In genomic region chr10:116470768-116471415, GRCh38 we compare ENCODE assay signal across 9 cellular contexts. TPM values are rescaled to one million over a fixed set of nuclear protein-coding genes. Genes with fewer than 3 reads are reported as not detected.
A peak's percentile ranks its signal among the peaks of the same experiment; 100 is the strongest.
DNase-seq lines count a peak whose midpoint lies in the region; ATAC-seq, FAIRE-seq and TF ChIP-seq lines count a peak whose summit lies in the region.
"Had no signal": no experiment of that assay in that cellular context is flagged by ENCODE, and none has a peak within 500 bp of the region (broad histone marks: within the 10 kb centered on the region; RNA-seq: fewer than 3 reads in every experiment).

No MANE protein-coding gene starts in this region.

- DNase-seq in BE2C (no peak), RWPE2 (ENCODE audit: low spot score) (no peak), kidney (no peak), esophagus muscularis mucosa (ENCODE audit: extremely low spot score) (no peak), esophagus squamous epithelium (lab: John Stamatoyannopoulos, UW) (no peak)
- no peak for DNase-seq in T-helper 2 cell treated with Interferon-gamma antibody and Interleukin-4, amounts not matched to agents 5 μg/mL and 100 μg/mL, for 36 hours (ENCODE audit: low spot score)

- H3K9ac ChIP-seq in kidney (ENCODE audit: low read length in 2 of 2) = no peak overlapping the region

- no peak for TF ChIP-seq EP300 in esophagus muscularis mucosa (IDR thresholded peaks at IDR 0.05)

- CTCF ChIA-PET in HEK293 (lab: Yijun Ruan, JAX) = interaction anchor here (1.1 to 1.7 kb wide), 5 partner anchors 10 to 704 kb away, joined by 3 to 11 read pairs (median 6); no protein-coding TSS in a partner anchor

- H3K27me3 Mint-ChIP-seq in T-helper 2 cell treated with Interferon-gamma antibody and Interleukin-4, amounts not matched to agents 5 μg/mL and 100 μg/mL, for 36 hours (ENCODE audit: low read depth) = no peaks in the 10 kb centered on the region

- no peak overlapping the region for H3K27ac Mint-ChIP-seq in T-helper 2 cell treated with Interferon-gamma antibody and Interleukin-4, amounts not matched to agents 5 μg/mL and 100 μg/mL, for 36 hours

- H3K4me1 Mint-ChIP-seq in T-helper 2 cell treated with Interferon-gamma antibody and Interleukin-4, amounts not matched to agents 5 μg/mL and 100 μg/mL, for 36 hours (ENCODE audit: low read depth) = no peaks in the 10 kb centered on the region

- H3K36me3 ChIP-seq in BE2C (no peaks in the 10 kb centered on the region), HEK293 (ENCODE audit: control insufficient read depth in 2 of 2, insufficient read depth in 1 of 2, low read length in 2 of 2) (no peaks in the 10 kb centered on the region), RWPE2 (ENCODE audit: low read depth) (no peaks in the 10 kb centered on the region), kidney (ENCODE audit: control insufficient read depth in 1 of 2, insufficient read depth in 2 of 2, low read length in 2 of 2) (no peaks in the 10 kb centered on the region), esophagus muscularis mucosa (no peaks in the 10 kb centered on the region), esophagus squamous epithelium (no peaks in the 10 kb centered on the region)

- no peak overlapping the region for H3K4me3 Mint-ChIP-seq in T-helper 2 cell treated with Interferon-gamma antibody and Interleukin-4, amounts not matched to agents 5 μg/mL and 100 μg/mL, for 36 hours

- H3K27me3 ChIP-seq in BE2C (no peaks in the 10 kb centered on the region), RWPE2 (ENCODE audit: insufficient read depth, poor library complexity, severe bottlenecking) (no peaks in the 10 kb centered on the region), esophagus muscularis mucosa (no peaks in the 10 kb centered on the region), esophagus squamous epithelium (no peaks in the 10 kb centered on the region)

- H3K27ac ChIP-seq in HEK293 (ENCODE audit: extremely low read depth, low read depth, low read length) (no peak overlapping the region), RWPE2 (ENCODE audit: poor library complexity, severe bottlenecking) (no peak overlapping the region), kidney (ENCODE audit: low read depth in 2 of 2, low read length in 2 of 2) (no peak overlapping the region), esophagus muscularis mucosa (replicated peaks in 1 of 4) (no peak overlapping the region), esophagus squamous epithelium (no peak overlapping the region)

- no peaks in the 10 kb centered on the region for H3K36me3 Mint-ChIP-seq in T-helper 2 cell treated with Interferon-gamma antibody and Interleukin-4, amounts not matched to agents 5 μg/mL and 100 μg/mL, for 36 hours (ENCODE audit: low read depth)

- no peak for TF ChIP-seq POLR2A in esophagus muscularis mucosa (IDR thresholded peaks at IDR 0.05; ENCODE audit: low read depth)
- no peak for TF ChIP-seq POLR2A in esophagus squamous epithelium (IDR thresholded peaks at IDR 0.05)

- POLR2A ChIA-PET in HEK293 (lab: Yijun Ruan, JAX) = no interaction called here

- ATAC-seq in RWPE2 (ENCODE audit: low read depth) = peak; percentile 71
- ATAC-seq in GM21515 (IDR thresholded peaks at IDR 0.05; ENCODE audit: unreplicated experiment) = no peak

- H3K9me3 ChIP-seq in BE2C (no peaks in the 10 kb centered on the region), HEK293 (ENCODE audit: control insufficient read depth, insufficient read depth, low read depth, low read length) (no peaks in the 10 kb centered on the region), RWPE2 (ENCODE audit: severe bottlenecking) (no peaks in the 10 kb centered on the region), kidney (ENCODE audit: control insufficient read depth in 1 of 2, low read length in 2 of 2) (no peaks in the 10 kb centered on the region), esophagus muscularis mucosa (no peaks in the 10 kb centered on the region), esophagus squamous epithelium (no peaks in the 10 kb centered on the region)

- 68% methylated on average over 6 of the region's 6 CpGs for WGBS in esophagus muscularis mucosa
- 64 to 67% methylated on average over 6 of the region's 6 CpGs for WGBS in esophagus squamous epithelium, 2 donors

- FAIRE-seq in kidney (lab: Jason Lieb, UNC) = no peak
- FAIRE-seq: GM18507 had no signal

- H3K4me3 ChIP-seq in BE2C (ENCODE audit: low read depth, low read length) = no peak overlapping the region
- no peak overlapping the region for H3K4me3 ChIP-seq in HEK293 (ENCODE audit: low read depth, low read length)
- H3K4me3 ChIP-seq in RWPE2 (ENCODE audit: severe bottlenecking) = no peak overlapping the region
- H3K4me3 ChIP-seq in kidney (ENCODE audit: low read length in 2 of 2) = no peak overlapping the region
- no peak overlapping the region for H3K4me3 ChIP-seq in esophagus muscularis mucosa
- no peak overlapping the region for H3K4me3 ChIP-seq in esophagus squamous epithelium

- peak; percentile 22; the same call in 1 of the 2 replicates for TF ChIP-seq CTCF in BE2C (IDR thresholded peaks at IDR 0.05; ENCODE audit: low read depth, low read length)
- no peak for TF ChIP-seq CTCF in HEK293 (tag by site-specific recombination; IDR thresholded peaks at IDR 0.05)
- TF ChIP-seq CTCF in RWPE2 (IDR thresholded peaks at IDR 0.05; ENCODE audit: poor library complexity, severe bottlenecking) = peak; percentile 56
- TF ChIP-seq CTCF in kidney (IDR thresholded peaks at IDR 0.05; ENCODE audit: borderline replicate concordance, extremely low read depth, insufficient read depth) = peak; percentile 23
- no peak for TF ChIP-seq CTCF in esophagus muscularis mucosa (IDR thresholded peaks at IDR 0.05)
- no peak for TF ChIP-seq CTCF in esophagus squamous epithelium (IDR thresholded peaks at IDR 0.05)

- H3K4me1 ChIP-seq in BE2C = no peaks in the 10 kb centered on the region
- H3K4me1 ChIP-seq in HEK293 (ENCODE audit: control insufficient read depth, insufficient read depth, low read length) = no peaks in the 10 kb centered on the region
- H3K4me1 ChIP-seq in RWPE2 (ENCODE audit: insufficient read depth, poor library complexity, severe bottlenecking) = peaks cover 7% of the 10 kb centered on the region
- no peaks in the 10 kb centered on the region for H3K4me1 ChIP-seq in kidney (ENCODE audit: control insufficient read depth in 1 of 2, insufficient read depth in 1 of 2, low read depth in 1 of 2, low read length in 2 of 2)
- no peaks in the 10 kb centered on the region for H3K4me1 ChIP-seq in esophagus muscularis mucosa
- H3K4me1 ChIP-seq in esophagus squamous epithelium = no peaks in the 10 kb centered on the region

- H3K9me3 Mint-ChIP-seq in T-helper 2 cell treated with Interferon-gamma antibody and Interleukin-4, amounts not matched to agents 5 μg/mL and 100 μg/mL, for 36 hours = no peaks in the 10 kb centered on the region

- intact Hi-C loops in kidney (cut with DNase I) (no loop called here), esophagus muscularis mucosa (cut with DNase I) (no loop called here), esophagus squamous epithelium (cut with DNase I) (no loop called here)

TF ChIP-seq in HEK293, 187 proteins besides CTCF, POLR2A, EP300 and RAD21:
- TF ChIP-seq ZBTB7A (tag by site-specific recombination; IDR thresholded peaks at IDR 0.05; ENCODE audit: low read depth) (no peak), ZSCAN18 (tag by site-specific recombination; IDR thresholded peaks at IDR 0.05) (no peak), ZNF654 (tag by site-specific recombination; IDR thresholded peaks at IDR 0.05; ENCODE audit: low read depth) (peak; percentile 51)
TF ChIP-seq in HEK293: peak in this region for 1.

RNA-seq across cellular contexts. Expression of gene PNLIPRP3, which starts 43.2 kb away (rescaled TPM):
- polyA plus RNA-seq in BE2C (2012; ENCODE audit: insufficient read depth, insufficient read length, low read depth) = not detected
- total RNA-seq in kidney = not detected
- polyA plus RNA-seq in kidney (ENCODE audit: insufficient read depth, low read depth, low replicate concordance) = not detected
- under 1 TPM in 1 of 4 donors, not detected in 3; 0.17 TPM for total RNA-seq in esophagus muscularis mucosa
- total RNA-seq in esophagus squamous epithelium = 1 to 10 TPM in 3 of 4 donors, under 1 TPM in 1; 0.38 to 2.4 (median 1.7) TPM

Comparison
In these comparisons a context has a peak if more than half of its experiments do, and no peak if none do; other contexts are left out.
1. CTCF ChIP-seq: peak in BE2C (single experiment), RWPE2 (single experiment) and kidney (single experiment); none in HEK293 (single experiment), esophagus muscularis mucosa (0 of 3) and esophagus squamous epithelium (0 of 6).